Comparison of ENCODE assay signal across 8 cellular contexts in the genomic region with DNA sequence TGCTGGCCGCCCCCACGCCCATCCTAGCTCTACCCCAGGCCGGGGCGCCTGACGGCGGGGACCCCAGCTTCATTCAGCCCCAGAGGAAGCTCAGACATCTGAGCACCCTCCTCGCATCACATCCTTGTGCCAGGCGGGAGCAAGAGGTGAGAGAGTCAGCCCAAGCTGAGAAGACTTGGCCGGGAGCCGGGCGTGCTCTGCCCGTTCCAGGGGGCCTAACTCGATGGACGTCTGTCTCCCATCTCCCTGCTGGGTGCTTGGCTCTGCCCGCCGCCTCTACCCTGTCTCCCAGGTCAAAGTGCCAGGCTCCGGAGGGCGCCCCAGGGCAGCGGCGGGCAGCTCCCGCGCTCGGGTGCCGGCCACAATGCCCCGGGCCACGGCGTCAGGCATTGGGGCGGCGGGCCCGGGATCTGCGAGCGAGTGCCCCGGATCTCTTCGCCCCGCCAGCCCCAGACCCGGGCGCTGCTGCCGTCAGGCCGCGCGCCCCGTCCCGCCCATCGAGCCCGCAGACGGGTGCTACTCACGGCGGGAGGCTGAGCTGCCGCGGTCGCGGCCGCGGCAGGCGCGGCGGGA. TPM values are rescaled to one million over a fixed set of nuclear protein-coding genes. Genes with fewer than 3 reads are reported as not detected.
DNase-seq lines count a peak whose midpoint lies in the region; ATAC-seq and TF ChIP-seq lines count a peak whose summit lies in the region.

No MANE protein-coding gene starts in this region.

- ATAC-seq in right lobe of liver = peak; percentile 35 to 45 (median 42)

- H3K4me1 ChIP-seq in right lobe of liver = peaks cover 0 to 17% (median 3%) of the 10 kb centered on the region in 4 donors
- H3K4me1 ChIP-seq in tibial artery = peaks cover 0 to 26% (median 8%) of the 10 kb centered on the region in 4 donors

- intact Hi-C loops in right lobe of liver (cut with DNase I) (no loop called here), tibial artery (cut with DNase I; ENCODE audit: low total_unique reads) (loop anchor here (5.0 kb wide), 1 partner anchor 99 kb away; no protein-coding TSS in a partner anchor)

- peak; percentile 18 for DNase-seq in stimulated activated CD4-positive, alpha-beta T cell treated with anti-CD3 and anti-CD28 coated beads, Interleukin-12 subunit alpha, Interleukin-12 subunit beta, amount 100 ng/mL, for 4 hours
- DNase-seq in stimulated activated CD4-positive, alpha-beta T cell treated with anti-CD3 and anti-CD28 coated beads, Interleukin-4, amount 100 ng/mL, for 1 hour = no peak
- DNase-seq in T47D (ENCODE audit: low read depth in 1 of 2, low spot score in 1 of 2) = peak; percentile 15 to 33
- DNase-seq in right lobe of liver = peak; percentile 56 to 64 (median 59)
- peak in 1 of 2 donors; percentile 62 for DNase-seq in tibial artery
- no peak for DNase-seq in NCI-H526 treated with DMSO at 0.1 percent for 48 hours (lab: John Stamatoyannopoulos, UW)
- no peak for DNase-seq in DMS53 treated with DMSO at 0.1 percent for 48 hours (lab: John Stamatoyannopoulos, UW; ENCODE audit: unreplicated experiment)

- H3K36me3 ChIP-seq in right lobe of liver (no peaks in the 10 kb centered on the region), tibial artery (no peaks in the 10 kb centered on the region)

- no peak for TF ChIP-seq POLR2A in right lobe of liver (IDR thresholded peaks at IDR 0.05)

- H3K4me3 ChIP-seq in right lobe of liver (peak overlapping the region; percentile 50 to 60 (median 58)), tibial artery (peak overlapping the region; percentile 50 to 57)

- 33% methylated on average over 1 of the region's 57 CpGs for WGBS in right lobe of liver (ENCODE audit: insufficient coverage, low coverage, low lambda C conversion rate, missing lambda C conversion rate)

- TF ChIP-seq RAD21 in Ishikawa (IDR thresholded peaks at IDR 0.05; ENCODE audit: low read depth) = no peak

- H3K27ac ChIP-seq in right lobe of liver (peak overlapping the region in 1 of 3 donors; percentile 29), tibial artery (peak overlapping the region in 1 of 2 donors; percentile 21)

- H3K27me3 ChIP-seq in right lobe of liver (no peaks in the 10 kb centered on the region), tibial artery (peaks cover 0 to 8% of the 10 kb centered on the region in 2 donors)

- TF ChIP-seq CTCF in right lobe of liver (IDR thresholded peaks at IDR 0.05) (no peak), tibial artery (IDR thresholded peaks at IDR 0.05) (no peak)

- no peak for TF ChIP-seq EP300 in Ishikawa (IDR thresholded peaks at IDR 0.05; ENCODE audit: borderline replicate concordance)

- H3K9me3 ChIP-seq in right lobe of liver (no peaks in the 10 kb centered on the region), tibial artery (no peaks in the 10 kb centered on the region)

- in situ Hi-C loops in T47D (cut with HindIII; ENCODE audit: low pct_unique_long_range_greater_than_20kb, low sequenced_read_pairs) = no loop called here

TF ChIP-seq in Ishikawa, 13 proteins besides CTCF, POLR2A, EP300 and RAD21:
- TF ChIP-seq NFIC (IDR thresholded peaks at IDR 0.05) = peak; percentile 7; the same call in 1 of the 2 replicates
- TF ChIP-seq, protein P1, sequence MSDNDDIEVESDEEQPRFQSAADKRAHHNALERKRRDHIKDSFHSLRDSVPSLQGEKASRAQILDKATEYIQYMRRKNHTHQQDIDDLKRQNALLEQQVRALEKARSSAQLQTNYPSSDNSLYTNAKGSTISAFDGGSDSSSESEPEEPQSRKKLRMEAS (IDR thresholded peaks at IDR 0.05) = no peak; the same call in 1 of the 2 replicates

RNA-seq across cellular contexts. Expression of a gene that starts 0.4 kb away (rescaled TPM):
- total RNA-seq in right lobe of liver = 10 to 100 TPM in 1 of 6 experiments, 1 to 10 TPM in 5; 1.5 to 11.5 (median 4.7) TPM

RNA-seq across cellular contexts. Expression of a gene that starts 47.8 kb away (rescaled TPM):
- total RNA-seq in right lobe of liver = 100 to 1,000 TPM in 4 of 6 experiments, 10 to 100 TPM in 2; 84.2 to 186 (median 126) TPM

RNA-seq across cellular contexts. Expression of a gene that starts 49.9 kb away (rescaled TPM):
- 10 to 100 TPM; 40.7 to 71.1 (median 59.8) TPM for total RNA-seq in right lobe of liver

Comparison
In these comparisons a context has a peak if more than half of its experiments do, and no peak if none do; other contexts are left out.
1. DNase-seq: peak in stimulated activated CD4-positive, alpha-beta T cell treated with anti-CD3 and anti-CD28 coated beads, Interleukin-12 subunit alpha, Interleukin-12 subunit beta, amount 100 ng/mL, for 4 hours (single experiment), T47D (2 of 2) and right lobe of liver (3 of 3); none in stimulated activated CD4-positive, alpha-beta T cell treated with anti-CD3 and anti-CD28 coated beads, Interleukin-4, amount 100 ng/mL, for 1 hour (single experiment), NCI-H526 treated with DMSO at 0.1 percent for 48 hours (single experiment) and DMS53 treated with DMSO at 0.1 percent for 48 hours (single experiment).